ENCODE assay signal across 11 cellular contexts in genomic region chr11:117818036-117818858, GRCh38. TPM values are rescaled to one million over a fixed set of nuclear protein-coding genes. Genes with fewer than 3 reads are reported as not detected.
DNase-seq lines count a peak whose midpoint lies in the region; ATAC-seq, FAIRE-seq and TF ChIP-seq lines count a peak whose summit lies in the region.
"Had no signal": no experiment of that assay in that cellular context is flagged by ENCODE, and none has a peak within 500 bp of the region (broad histone marks: within the 10 kb centered on the region; RNA-seq: fewer than 3 reads in every experiment).

No MANE protein-coding gene starts in this region.

- H3K36me3 ChIP-seq in SK-N-SH (replicated peaks in 1 of 2; ENCODE audit: control insufficient read depth in 1 of 2, insufficient read depth in 2 of 2, low read length in 1 of 2) (no peaks in the 10 kb centered on the region), SJCRH30 (no peaks in the 10 kb centered on the region)
- H3K36me3 ChIP-seq: neutrophil had no signal

- H3K4me3 ChIP-seq in SK-N-SH (ENCODE audit: low read depth in 2 of 2, low read length in 1 of 2) (peak overlapping the region in 1 of 2 experiments; percentile 33; a peak in 1 of 4 replicates), choroid plexus epithelial cell (ENCODE audit: low read depth, low read length) (no peak overlapping the region), SJCRH30 (no peak overlapping the region)

- 47% methylated on average over 6 of the region's 7 CpGs for WGBS in SK-N-SH (ENCODE audit: low lambda C conversion rate)

- H3K27me3 ChIP-seq in SK-N-SH (ENCODE audit: insufficient read depth): no peaks in the 10 kb centered on the region
- no peaks in the 10 kb centered on the region for H3K27me3 ChIP-seq in SJCRH30
- H3K27me3 ChIP-seq: neutrophil had no signal

- no peaks in the 10 kb centered on the region for H3K9me2 ChIP-seq in SK-N-SH

- TF ChIP-seq CTCF in SK-N-SH (IDR thresholded peaks at IDR 0.05) (no peak), choroid plexus epithelial cell (conservative IDR thresholded peaks at IDR 0.05; ENCODE audit: low read depth, low read length) (no peak)

- ATAC-seq in GM19351 (IDR thresholded peaks at IDR 0.05; ENCODE audit: unreplicated experiment): no peak

- no peak overlapping the region for H2AFZ ChIP-seq in SK-N-SH (ENCODE audit: low read depth)

- H3K9me3 ChIP-seq in SK-N-SH (no peaks in the 10 kb centered on the region), SJCRH30 (replicated peaks) (no peaks in the 10 kb centered on the region)
- H3K9me3 ChIP-seq: neutrophil had no signal

- DNase-seq in NCI-H2196 (lab: John Stamatoyannopoulos, UW; ENCODE audit: unreplicated experiment) (peak; percentile 22), NCI-H2196 treated with DMSO at 0.1 percent for 48 hours (lab: John Stamatoyannopoulos, UW; ENCODE audit: unreplicated experiment) (no peak), SK-N-SH (no peak), choroid plexus epithelial cell (ENCODE audit: low read depth) (peak; percentile 72), HTR-8/SVneo (ENCODE audit: insufficient read length, low spot score) (no peak), SJCRH30 (no peak)
- DNase-seq in stimulated activated CD4-positive, alpha-beta T cell treated with anti-CD3 and anti-CD28 coated beads, Interleukin-1b, Interleukin-23, amount 100 ng/mL, for 48 hours: peak; percentile 60

- H3K27ac ChIP-seq in SK-N-SH (ENCODE audit: low read depth in 2 of 2, low read length in 1 of 2) (no peak overlapping the region), SJCRH30 (no peak overlapping the region)
- H3K27ac ChIP-seq: neutrophil had no signal

- FAIRE-seq in HTR-8/SVneo (lab: Jason Lieb, UNC): no peak

- H3K4me1 ChIP-seq in SK-N-SH (ENCODE audit: control insufficient read depth in 1 of 2, insufficient read depth in 2 of 2, low read depth in 1 of 2, low read length in 1 of 2): peaks cover 8 to 28% of the 10 kb centered on the region in 2 experiments; a peak in 2 of 4 replicates
- H3K4me1 ChIP-seq in SJCRH30: peaks cover 7% of the 10 kb centered on the region; the same call in 1 of the 2 replicates

- H3F3A ChIP-seq in SK-N-SH (replicated peaks; ENCODE audit: insufficient read depth): no peaks in the 10 kb centered on the region

- H4K20me1 ChIP-seq in SK-N-SH (ENCODE audit: insufficient read depth): no peaks in the 10 kb centered on the region

- no peak overlapping the region for H3K9ac ChIP-seq in SK-N-SH

- CTCF ChIA-PET in SK-N-SH (lab: Yijun Ruan, JAX): interaction anchor here (0.7 to 25.9 kb wide), 68 partner anchors 9 to 491 kb away, joined by 3 to 481 read pairs (median 4); partner anchors contain the start of genes CEP164, FXYD6 and IL10RA

- TF ChIP-seq RAD21 in SK-N-SH (IDR thresholded peaks at IDR 0.05; ENCODE audit: low read length): no peak

- no peaks in the 10 kb centered on the region for H3K79me2 ChIP-seq in SK-N-SH (ENCODE audit: insufficient read depth)

- POLR2A ChIA-PET in SK-N-SH (lab: Yijun Ruan, JAX): interaction anchor here (0.6 to 1.9 kb wide), 3 partner anchors 375 to 596 kb away, joined by 3 to 9 read pairs (median 4); no protein-coding TSS in a partner anchor

- H3K4me2 ChIP-seq in SK-N-SH: no peak overlapping the region

- no peak for TF ChIP-seq EP300 in SK-N-SH (IDR thresholded peaks at IDR 0.05; ENCODE audit: borderline replicate concordance in 1 of 2, low read depth in 1 of 2, low read length in 1 of 2)

TF ChIP-seq in SK-N-SH, 30 proteins besides CTCF, POLR2A, EP300 and RAD21:
- 0 out of 2 replicates have a peak, but pooled peaks have one; percentile 2 for TF ChIP-seq MAX (IDR thresholded peaks at IDR 0.05; ENCODE audit: low read depth)
- no peak for TF ChIP-seq FOXJ3 (CRISPR knock-in tag; IDR thresholded peaks at IDR 0.05)
- TF ChIP-seq MXI1 (IDR thresholded peaks at IDR 0.05; ENCODE audit: low read depth, low read length): no peak

RNA-seq across cellular contexts. Expression of gene FXYD2, which starts 6.3 kb away (rescaled TPM):
- not detected in 2 replicates for polyA plus RNA-seq in SK-N-SH (2012; rRNA removed)
- polyA plus RNA-seq in SK-N-SH (2012; cell fraction: cytosol; rRNA removed): 0.03 TPM in 1 of 2 replicates, not detected in the other
- not detected in 2 replicates for polyA plus RNA-seq in SK-N-SH (2012; cell fraction: nucleus; rRNA removed)
- total RNA-seq in SJCRH30 (2014; rRNA removed; shearing (Covaris generic)): 0.14 and 0.15 TPM in 2 replicates
- polyA plus RNA-seq: AG04450 had no signal

RNA-seq across cellular contexts. Expression of gene DSCAML1, which starts 21.2 kb away (rescaled TPM):
- not detected in 2 replicates for polyA plus RNA-seq in SK-N-SH (2012; rRNA removed)
- polyA plus RNA-seq in SK-N-SH (2012; cell fraction: cytosol; rRNA removed): under 0.01 TPM in 1 of 2 replicates, not detected in the other
- polyA plus RNA-seq in SK-N-SH (2012; cell fraction: nucleus; rRNA removed): not detected in 2 replicates
- total RNA-seq in SJCRH30 (2014; rRNA removed; shearing (Covaris generic)): not detected in 2 replicates
- polyA plus RNA-seq: AG04450 had no signal

RNA-seq across cellular contexts. Expression of gene FXYD6, which starts 58.2 kb away (rescaled TPM):
- 1.4 and 4.3 TPM in 2 replicates for polyA plus RNA-seq in SK-N-SH (2012; rRNA removed)
- polyA plus RNA-seq in SK-N-SH (2012; cell fraction: cytosol; rRNA removed): 2.5 and 4.6 TPM in 2 replicates
- 0.56 and 1.6 TPM in 2 replicates for polyA plus RNA-seq in SK-N-SH (2012; cell fraction: nucleus; rRNA removed)
- 86.9 and 90.1 TPM in 2 replicates for total RNA-seq in SJCRH30 (2014; rRNA removed; shearing (Covaris generic))
- total RNA-seq: T-helper 1 cell treated with Interleukin-12 subunit alpha and Interleukin-12 subunit beta and Interleukin-4 antibody, amounts not matched to agents 30 ng/mL and 1 ng/mL, for 36 hours had no signal

Comparison
In these comparisons a context has a peak if more than half of its experiments do, and no peak if none do; other contexts are left out.
1. DNase-seq: peak in NCI-H2196 (single experiment), choroid plexus epithelial cell (single experiment) and stimulated activated CD4-positive, alpha-beta T cell treated with anti-CD3 and anti-CD28 coated beads, Interleukin-1b, Interleukin-23, amount 100 ng/mL, for 48 hours (single experiment); none in NCI-H2196 treated with DMSO at 0.1 percent for 48 hours (single experiment), SK-N-SH (single experiment), HTR-8/SVneo (single experiment) and SJCRH30 (0 of 2).